27 cellular contexts compared by ENCODE assay signal in genomic region chr5:50328193-50328729, GRCh38.
"Had no signal": no experiment of that assay in that cellular context is flagged by ENCODE, and none has a peak within 500 bp of the region (broad histone marks: within the 10 kb centered on the region; RNA-seq: fewer than 3 reads in every experiment).

No MANE protein-coding gene starts in this region.

- H3K4me3 ChIP-seq: cardiac muscle cell, hepatocyte, lower lobe of right lung, neural progenitor cell, prostate gland, right atrium auricular region, suprapubic skin, vagina had no signal

- H3K36me3 Mint-ChIP-seq: mesothelial cell of epicardium, neural progenitor cell had no signal

- H3K4me3 Mint-ChIP-seq: activated CD4-positive, alpha-beta T cell treated with anti-CD3 and anti-CD28 coated beads, Interleukin-2, amount 10 ng/mL, durations not matched to agents 7 days and 5 days; mesothelial cell of epicardium; neural progenitor cell had no signal

- ATAC-seq: activated naive CD4-positive, alpha-beta T cell treated with anti-CD3 and anti-CD28 coated beads, Interleukin-2, amount 50 U/mL, for 72 hours; lower lobe of right lung had no signal

- H3K4me1 ChIP-seq: lower lobe of right lung, neural progenitor cell, prostate gland, right atrium auricular region, suprapubic skin, vagina had no signal

- DNase-seq: activated CD4-positive, alpha-beta T cell treated with anti-CD3 and anti-CD28 coated beads, Interleukin-2, amount 10 ng/mL, durations not matched to agents 7 days and 5 days; activated CD4-positive, CD25-positive, alpha-beta regulatory T cell; activated CD8-positive, alpha-beta memory T cell treated with anti-CD3 and anti-CD28 coated beads for 24 hours; activated CD8-positive, alpha-beta memory T cell treated with anti-CD3 and anti-CD28 coated beads, Interleukin-2, amount 50 U/mL, for 48 hours; activated gamma-delta T cell treated with Interleukin-2 at 50 U/mL for 16 hours; amniotic stem cell; dermis blood vessel endothelial cell; effector memory CD4-positive, alpha-beta T cell; foreskin fibroblast; islet precursor cell; lower lobe of right lung; stimulated activated CD4-positive, alpha-beta T cell treated with anti-CD3 and anti-CD28 coated beads, Interleukin-12 subunit alpha, Interleukin-12 subunit beta, amount 100 ng/mL, for 4 hours; stimulated activated CD4-positive, alpha-beta T cell treated with anti-CD3 and anti-CD28 coated beads, Interleukin-1b, Interleukin-23, amount 100 ng/mL, for 48 hours; stimulated activated CD8-positive, alpha-beta memory T cell treated with anti-CD3 and anti-CD28 coated beads, Interleukin-4, amount 100 ng/mL, for 48 hours; stimulated activated naive CD4-positive, alpha-beta T cell treated with Interleukin-2 at 50 U/mL for 16 hours; T-helper 1 cell; T1000; trophoblast cell had no signal

- H3K27ac ChIP-seq: cardiac muscle cell, hepatocyte, lower lobe of right lung, neural progenitor cell, prostate gland, right atrium auricular region, suprapubic skin, vagina had no signal

- H3K36me3 ChIP-seq: cardiac muscle cell, lower lobe of right lung, neural progenitor cell, prostate gland, right atrium auricular region, suprapubic skin, vagina had no signal

- H3K27ac Mint-ChIP-seq: activated CD4-positive, alpha-beta T cell treated with anti-CD3 and anti-CD28 coated beads, Interleukin-2, amount 10 ng/mL, durations not matched to agents 7 days and 5 days; activated naive CD4-positive, alpha-beta T cell treated with anti-CD3 and anti-CD28 coated beads, Interleukin-2, amount 50 U/mL, for 72 hours; mesothelial cell of epicardium; neural progenitor cell had no signal

- H3K4me1 Mint-ChIP-seq: mesothelial cell of epicardium, neural progenitor cell had no signal

- H3K9me3 ChIP-seq: lower lobe of right lung, prostate gland, right atrium auricular region, suprapubic skin, vagina had no signal

- H3K27me3 ChIP-seq: cardiac muscle cell, hepatocyte, neural progenitor cell, right atrium auricular region, suprapubic skin, vagina had no signal
